Comparison of ENCODE assay signal across 1 cellular context in genomic region chr18:48929951-48930713, GRCh38.
TF ChIP-seq lines count a peak whose summit lies in the region.

No MANE protein-coding gene starts in this region.

TF ChIP-seq in HepG2, 621 proteins besides CTCF, POLR2A, EP300 and RAD21 (continued from another document and continues in another):
- TF ChIP-seq ARID5B (CRISPR knock-in tag; IDR thresholded peaks at IDR 0.05) (peak; percentile 75; the same call in 1 of the 2 replicates), ZNF20 (CRISPR knock-in tag; IDR thresholded peaks at IDR 0.05) (no peak), RFXANK (CRISPR knock-in tag; IDR thresholded peaks at IDR 0.05) (no peak), TGIF2 (CRISPR knock-in tag; IDR thresholded peaks at IDR 0.05) (peak; percentile 22; the same call in 1 of the 2 replicates), TRIM22 (IDR thresholded peaks at IDR 0.05) (no peak), SIN3B (IDR thresholded peaks at IDR 0.05; ENCODE audit: low read length) (no peak), MLXIP (CRISPR knock-in tag; IDR thresholded peaks at IDR 0.05; ENCODE audit: borderline replicate concordance) (0 out of 2 replicates have a peak, but pooled peaks have one; percentile 45), NFIC (IDR thresholded peaks at IDR 0.05; ENCODE audit: low read length) (no peak; the same call in 1 of the 2 replicates), THAP7 (CRISPR knock-in tag; IDR thresholded peaks at IDR 0.05) (0 out of 2 replicates have a peak, but pooled peaks have one; percentile 34), MYNN (CRISPR knock-in tag; IDR thresholded peaks at IDR 0.05; ENCODE audit: low read depth) (no peak), ZNF616 (CRISPR knock-in tag; IDR thresholded peaks at IDR 0.05; ENCODE audit: low read depth) (no peak), PATZ1 (CRISPR knock-in tag; IDR thresholded peaks at IDR 0.05) (peak; percentile 97), CHD2 (IDR thresholded peaks at IDR 0.05; ENCODE audit: low read depth, low read length) (no peak), ZNF83 (CRISPR knock-in tag; IDR thresholded peaks at IDR 0.05; ENCODE audit: borderline replicate concordance) (no peak), ZBTB40 (IDR thresholded peaks at IDR 0.05) (no peak), ZBTB40 (CRISPR knock-in tag; IDR thresholded peaks at IDR 0.05) (0 out of 2 replicates have a peak, but pooled peaks have one; percentile 18), HMG20B (CRISPR knock-in tag; conservative IDR thresholded peaks at IDR 0.05) (peak; percentile 22; the same call in 1 of the 2 replicates), TCF7L2 (IDR thresholded peaks at IDR 0.05; ENCODE audit: low read depth, low read length) (no peak), ZSCAN22 (CRISPR knock-in tag; IDR thresholded peaks at IDR 0.05) (peak; percentile 56; the same call in 1 of the 2 replicates), MIER3 (CRISPR knock-in tag; IDR thresholded peaks at IDR 0.05; ENCODE audit: borderline replicate concordance) (peak; percentile 46; the same call in 1 of the 2 replicates), ZNF790 (CRISPR knock-in tag; IDR thresholded peaks at IDR 0.05; ENCODE audit: borderline replicate concordance) (0 out of 2 replicates have a peak, but pooled peaks have one; percentile 64), ZNF362 (CRISPR knock-in tag; IDR thresholded peaks at IDR 0.05; ENCODE audit: borderline replicate concordance) (peak; percentile 60; the same call in 1 of the 2 replicates), CHCHD3 (CRISPR knock-in tag; IDR thresholded peaks at IDR 0.05) (no peak), ZBTB7B (CRISPR knock-in tag; IDR thresholded peaks at IDR 0.05) (peak; percentile 99), ZNF468 (CRISPR knock-in tag; IDR thresholded peaks at IDR 0.05) (no peak), BCL3 (CRISPR knock-in tag; IDR thresholded peaks at IDR 0.05) (peak; percentile 42; the same call in 1 of the 2 replicates), MXI1 (IDR thresholded peaks at IDR 0.05; ENCODE audit: borderline replicate concordance, low read depth, low read length) (peak; percentile 78; the same call in 1 of the 3 replicates), DDIT3 (CRISPR knock-in tag; IDR thresholded peaks at IDR 0.05) (no peak), FOXK2 (IDR thresholded peaks at IDR 0.05) (peak; percentile 10; the same call in 1 of the 2 replicates)
